Comparison of ENCODE assay signal across 12 cellular contexts in the genomic region with DNA sequence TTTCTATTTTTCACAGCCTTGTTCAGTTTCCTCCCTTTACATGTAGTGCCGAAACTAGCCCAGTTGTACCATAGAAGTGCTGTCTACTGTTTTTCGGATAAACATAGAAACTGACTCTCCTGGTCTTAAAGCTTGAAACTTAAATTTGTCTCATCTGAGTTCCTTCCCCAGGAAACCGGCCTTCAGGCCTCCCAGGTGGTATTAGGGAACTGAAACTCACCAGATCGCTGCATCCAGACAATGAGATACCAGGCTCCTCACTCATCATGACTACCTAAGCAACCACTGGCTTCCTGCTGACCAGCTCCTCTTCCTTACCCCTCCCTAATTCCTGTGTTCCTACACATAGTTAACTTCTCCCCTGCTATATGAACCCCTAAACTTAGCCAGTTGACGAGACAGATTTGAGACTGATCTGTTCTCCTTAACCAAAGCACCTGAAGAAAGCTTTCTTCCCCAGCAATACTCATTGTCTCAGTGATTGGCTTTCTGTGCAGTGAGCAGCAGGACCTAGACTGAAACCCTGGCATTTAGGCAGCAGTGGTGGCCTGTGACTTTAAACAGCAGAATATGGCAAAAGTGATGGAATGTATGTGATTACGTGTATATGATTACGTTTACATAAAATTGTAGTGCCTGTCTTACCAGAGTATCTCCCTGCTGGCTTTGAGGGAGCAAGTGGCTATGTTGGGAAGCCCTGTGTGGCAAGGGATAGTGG.
DNase-seq lines count a peak whose midpoint lies in the region; ATAC-seq, FAIRE-seq and TF ChIP-seq lines count a peak whose summit lies in the region.
"Had no signal": no experiment of that assay in that cellular context is flagged by ENCODE, and none has a peak within 500 bp of the region (broad histone marks: within the 10 kb centered on the region; RNA-seq: fewer than 3 reads in every experiment).

No MANE protein-coding gene starts in this region.

- WGBS in right lobe of liver (ENCODE audit: insufficient coverage, low coverage, low lambda C conversion rate, missing lambda C conversion rate), result 52% methylated on average over 7 of the region's 7 CpGs

- H3K4me1 Mint-ChIP-seq in activated T-cell treated with anti-CD3 and anti-CD28 coated beads, Interleukin-2, amount 50 U/mL, for 24 hours (ENCODE audit: low read depth), result no peaks in the 10 kb centered on the region
- no peaks in the 10 kb centered on the region for H3K4me1 Mint-ChIP-seq in T-helper 17 cell
- H3K4me1 Mint-ChIP-seq: CD4-positive, CD25-positive, alpha-beta regulatory T cell had no signal

- H3K36me3 ChIP-seq in bronchial epithelial cell (ENCODE audit: control insufficient read depth, insufficient read depth, low read length), result no peaks in the 10 kb centered on the region
- no peaks in the 10 kb centered on the region for H3K36me3 ChIP-seq in right lobe of liver

- no peaks in the 10 kb centered on the region for H3K36me3 Mint-ChIP-seq in activated T-cell treated with anti-CD3 and anti-CD28 coated beads, Interleukin-2, amount 50 U/mL, for 24 hours (ENCODE audit: low read depth)
- H3K36me3 Mint-ChIP-seq in T-helper 17 cell (ENCODE audit: low read depth), result no peaks in the 10 kb centered on the region
- H3K36me3 Mint-ChIP-seq: brain; CD4-positive, CD25-positive, alpha-beta regulatory T cell had no signal

- H3K4me3 Mint-ChIP-seq in activated T-cell treated with anti-CD3 and anti-CD28 coated beads, Interleukin-2, amount 50 U/mL, for 24 hours, result no peak overlapping the region
- H3K4me3 Mint-ChIP-seq in T-helper 17 cell, result no peak overlapping the region
- H3K4me3 Mint-ChIP-seq: brain; CD4-positive, CD25-positive, alpha-beta regulatory T cell had no signal

- TF ChIP-seq POLR2A in right lobe of liver (IDR thresholded peaks at IDR 0.05), result no peak

- H3K27me3 ChIP-seq in bronchial epithelial cell (ENCODE audit: control insufficient read depth, insufficient read depth, low read length) (no peaks in the 10 kb centered on the region), right lobe of liver (no peaks in the 10 kb centered on the region)

- ATAC-seq in GM18861 (IDR thresholded peaks at IDR 0.05; ENCODE audit: unreplicated experiment) (peak; percentile 88), GM21786 (IDR thresholded peaks at IDR 0.05; ENCODE audit: unreplicated experiment) (peak; percentile 96), HG03442 (IDR thresholded peaks at IDR 0.05; ENCODE audit: unreplicated experiment) (peak; percentile 83), T-helper 17 cell (no peak), right lobe of liver (no peak)

- H3K27ac ChIP-seq in right lobe of liver, result no peak overlapping the region

- H3K27me3 Mint-ChIP-seq in activated T-cell treated with anti-CD3 and anti-CD28 coated beads, Interleukin-2, amount 50 U/mL, for 24 hours, result no peaks in the 10 kb centered on the region
- no peaks in the 10 kb centered on the region for H3K27me3 Mint-ChIP-seq in T-helper 17 cell
- H3K27me3 Mint-ChIP-seq: brain; CD4-positive, CD25-positive, alpha-beta regulatory T cell had no signal

- H3K9me3 ChIP-seq in T-helper 17 cell (ENCODE audit: control insufficient read depth, low read length, poor library complexity, severe bottlenecking), result no peaks in the 10 kb centered on the region
- H3K9me3 ChIP-seq in right lobe of liver, result no peaks in the 10 kb centered on the region

- no peak overlapping the region for H3K27ac Mint-ChIP-seq in activated T-cell treated with anti-CD3 and anti-CD28 coated beads, Interleukin-2, amount 50 U/mL, for 24 hours
- no peak overlapping the region for H3K27ac Mint-ChIP-seq in T-helper 17 cell
- H3K27ac Mint-ChIP-seq: brain; CD4-positive, CD25-positive, alpha-beta regulatory T cell had no signal

- peaks cover 2% of the 10 kb centered on the region for H3K9me3 Mint-ChIP-seq in activated T-cell treated with anti-CD3 and anti-CD28 coated beads, Interleukin-2, amount 50 U/mL, for 24 hours
- H3K9me3 Mint-ChIP-seq: brain had no signal

- FAIRE-seq in bronchial epithelial cell (lab: Jason Lieb, UNC), result no peak
- FAIRE-seq: TTC549 had no signal

- no peaks in the 10 kb centered on the region for H3K4me1 ChIP-seq in right lobe of liver

- intact Hi-C loops in right lobe of liver (cut with DNase I), result no loop called here

- no peak overlapping the region for H3K4me3 ChIP-seq in bronchial epithelial cell (ENCODE audit: low read depth, low read length)
- no peak overlapping the region for H3K4me3 ChIP-seq in right lobe of liver

- DNase-seq in bronchial epithelial cell (ENCODE audit: low read depth) (peak; percentile 39), T-helper 17 cell (no peak), superior temporal gyrus (ENCODE audit: extremely low spot score) (no peak), right lobe of liver (no peak)
- no peak for DNase-seq in activated T-cell treated with anti-CD3 and anti-CD28 coated beads, Interleukin-2, amount 50 U/mL, for 24 hours
- DNase-seq: CD4-positive, CD25-positive, alpha-beta regulatory T cell; NCI-H1048 had no signal

- TF ChIP-seq CTCF in bronchial epithelial cell (IDR thresholded peaks at IDR 0.05; ENCODE audit: insufficient read depth, low read length, severe bottlenecking) (no peak), right lobe of liver (IDR thresholded peaks at IDR 0.05) (no peak)

Comparison
In these comparisons a context has a peak if more than half of its experiments do, and no peak if none do; other contexts are left out.
1. ATAC-seq: peak in GM18861 (single experiment), GM21786 (single experiment) and HG03442 (single experiment); none in T-helper 17 cell (single experiment) and right lobe of liver (0 of 4).